In the genomic region with DNA sequence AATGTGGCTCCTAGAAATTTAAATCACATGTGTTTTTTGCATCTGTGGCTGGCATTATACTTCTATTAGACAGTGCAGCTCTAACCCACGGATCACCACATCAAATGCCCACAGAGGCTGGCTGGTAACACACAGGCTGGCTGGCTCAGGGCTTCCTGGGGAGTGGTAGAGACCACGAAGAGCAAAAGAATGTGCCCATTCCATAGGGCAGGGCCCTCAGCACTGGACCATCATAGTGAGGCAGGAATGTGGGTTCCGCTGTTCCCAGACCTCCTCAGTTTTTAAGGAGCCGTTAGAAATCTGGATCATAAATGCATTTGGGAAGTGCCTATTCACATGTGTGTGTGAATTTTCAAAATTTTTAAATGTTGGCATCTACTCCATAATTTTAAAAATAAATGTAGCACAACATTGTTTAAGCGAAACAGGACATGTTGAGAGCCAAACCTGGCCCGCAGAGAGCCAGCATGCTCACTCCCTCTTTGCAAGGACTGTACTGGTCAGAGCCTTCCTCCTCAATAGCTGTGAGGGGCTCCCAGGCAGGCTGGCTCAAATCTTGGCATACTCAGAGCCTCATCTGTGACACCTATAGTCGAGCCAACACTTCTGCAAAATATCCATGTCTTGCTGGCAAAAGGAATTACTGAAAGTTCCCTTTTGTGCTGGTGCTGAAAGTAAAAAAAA, we compare ENCODE assay signal across 21 cellular contexts.
"Had no signal": no experiment of that assay in that cellular context is flagged by ENCODE, and none has a peak within 500 bp of the region (broad histone marks: within the 10 kb centered on the region; RNA-seq: fewer than 3 reads in every experiment).

No MANE protein-coding gene starts in this region.

- H3K4me3 Mint-ChIP-seq: central memory CD8-positive, alpha-beta T cell; immature natural killer cell; memory B cell; mesothelial cell of epicardium; naive thymus-derived CD4-positive, alpha-beta T cell; nephron progenitor cell had no signal

- H3K9me3 ChIP-seq: gastrocnemius medialis, left ventricle myocardium inferior, lower lobe of right lung, suprapubic skin, transverse colon had no signal

- H3K27ac Mint-ChIP-seq: immature natural killer cell; memory B cell; mesothelial cell of epicardium; naive thymus-derived CD4-positive, alpha-beta T cell; nephron progenitor cell had no signal

- H3K36me3 ChIP-seq: gastrocnemius medialis, left ventricle myocardium inferior, lower lobe of right lung, suprapubic skin, transverse colon had no signal

- DNase-seq: cortex of kidney; effector CD8-positive, alpha-beta T cell; immature natural killer cell; kidney; left cardiac atrium; left ventricle myocardium inferior; lower lobe of right lung; naive thymus-derived CD4-positive, alpha-beta T cell; nephron progenitor cell; stimulated activated CD4-positive, alpha-beta T cell treated with anti-CD3 and anti-CD28 coated beads, Interleukin-2, amount 100 ng/mL, for 24 hours; stimulated activated CD4-positive, alpha-beta T cell treated with anti-CD3 and anti-CD28 coated beads, Interleukin-4, amount 100 ng/mL, for 4 hours; stimulated activated naive CD4-positive, alpha-beta T cell treated with Interleukin-2 at 50 U/mL for 16 hours; transverse colon had no signal

- H3K27me3 ChIP-seq: suprapubic skin, transverse colon had no signal

- H3K4me3 ChIP-seq: dorsolateral prefrontal cortex, gastrocnemius medialis, left ventricle myocardium inferior, lower lobe of right lung, skin epidermis, suprapubic skin, transverse colon had no signal

- H3K4me1 ChIP-seq: left ventricle myocardium inferior, lower lobe of right lung, suprapubic skin, transverse colon had no signal

- ATAC-seq: lower lobe of right lung; naive thymus-derived CD4-positive, alpha-beta T cell; sciatic nerve had no signal

- H3K27ac ChIP-seq: gastrocnemius medialis, left ventricle myocardium inferior, lower lobe of right lung, suprapubic skin, transverse colon had no signal

- H3K4me1 Mint-ChIP-seq: central memory CD8-positive, alpha-beta T cell; immature natural killer cell; memory B cell; mesothelial cell of epicardium; naive thymus-derived CD4-positive, alpha-beta T cell; nephron progenitor cell had no signal

- H3K36me3 Mint-ChIP-seq: immature natural killer cell, memory B cell, mesothelial cell of epicardium had no signal

- H3K9me3 Mint-ChIP-seq: central memory CD8-positive, alpha-beta T cell; memory B cell had no signal
